9 cellular contexts compared by ENCODE assay signal in genomic region chr2:223993634-223994232, GRCh38. TPM values are rescaled to one million over a fixed set of nuclear protein-coding genes. Genes with fewer than 3 reads are reported as not detected.
DNase-seq lines count a peak whose midpoint lies in the region; ATAC-seq and TF ChIP-seq lines count a peak whose summit lies in the region.
"Had no signal": no experiment of that assay in that cellular context is flagged by ENCODE, and none has a peak within 500 bp of the region (broad histone marks: within the 10 kb centered on the region; RNA-seq: fewer than 3 reads in every experiment).

No MANE protein-coding gene starts in this region.

- H3K27ac ChIP-seq in CD8-positive, alpha-beta T cell (ENCODE audit: low read depth, low read length), result no peak overlapping the region
- H3K27ac ChIP-seq in OCI-LY1 (ENCODE audit: low read depth, low read length, poor library complexity, severe bottlenecking), result no peak overlapping the region
- H3K27ac ChIP-seq in esophagus squamous epithelium, result no peak overlapping the region
- H3K27ac ChIP-seq in neural cell (ENCODE audit: low read length), result no peak overlapping the region
- H3K27ac ChIP-seq in testis, result no peak overlapping the region

- no peaks in the 10 kb centered on the region for H3K9me3 Mint-ChIP-seq in CD8-positive, alpha-beta T cell

- H3K9ac ChIP-seq in OCI-LY1 (ENCODE audit: low read length) (no peak overlapping the region), neural cell (ENCODE audit: low read length) (no peak overlapping the region)

- H3K36me3 Mint-ChIP-seq in CD8-positive, alpha-beta T cell, result no peaks in the 10 kb centered on the region

- no peaks in the 10 kb centered on the region for H3K9me2 ChIP-seq in OCI-LY1 (ENCODE audit: low read depth, low read length)
- no peaks in the 10 kb centered on the region for H3K9me2 ChIP-seq in neural cell (ENCODE audit: insufficient read depth, low read length)

- peak; percentile 89 for TF ChIP-seq RAD21 in neural cell (conservative IDR thresholded peaks at IDR 0.05)

- no peaks in the 10 kb centered on the region for H3K4me1 ChIP-seq in CD8-positive, alpha-beta T cell (ENCODE audit: insufficient read depth, low read length)
- H3K4me1 ChIP-seq in OCI-LY1 (ENCODE audit: insufficient read depth, low read length, severe bottlenecking) (no peaks in the 10 kb centered on the region), esophagus squamous epithelium (peaks cover 0 to 11% (median 0%) of the 10 kb centered on the region in 3 donors), testis (peaks cover 4% of the 10 kb centered on the region)

- H3K9me3 ChIP-seq in CD8-positive, alpha-beta T cell (ENCODE audit: low read length), result no peaks in the 10 kb centered on the region
- H3K9me3 ChIP-seq in OCI-LY1 (ENCODE audit: low read length), result no peaks in the 10 kb centered on the region
- H3K9me3 ChIP-seq in esophagus squamous epithelium, result no peaks in the 10 kb centered on the region
- H3K9me3 ChIP-seq in neural cell (ENCODE audit: low read length), result no peaks in the 10 kb centered on the region
- no peaks in the 10 kb centered on the region for H3K9me3 ChIP-seq in testis

- peak; percentile 64 for ATAC-seq in CD8-positive, alpha-beta T cell
- ATAC-seq in GM19395 (IDR thresholded peaks at IDR 0.05; ENCODE audit: unreplicated experiment), result peak; percentile 88

- no peak overlapping the region for H3K4me3 ChIP-seq in CD8-positive, alpha-beta T cell (ENCODE audit: low read depth, low read length)
- no peak overlapping the region for H3K4me3 ChIP-seq in OCI-LY1 (ENCODE audit: low read depth, low read length, poor library complexity, severe bottlenecking)
- H3K4me3 ChIP-seq in esophagus squamous epithelium, result no peak overlapping the region
- H3K4me3 ChIP-seq in neural cell (ENCODE audit: low read length), result no peak overlapping the region
- no peak overlapping the region for H3K4me3 ChIP-seq in testis

- H3K4me2 ChIP-seq in OCI-LY1 (ENCODE audit: low read length) (no peak overlapping the region), neural cell (ENCODE audit: low read length) (no peak overlapping the region)

- POLR2A ChIA-PET in CD8-positive, alpha-beta T cell (lab: Charles Lee), result interaction anchor here (1.5 kb wide), 1 partner anchor 291 kb away, joined by 5 read pairs; no protein-coding TSS in a partner anchor

- WGBS in esophagus squamous epithelium, 2 donors, result 29 to 31% methylated on average over 5 of the region's 5 CpGs
- 36 to 45% methylated on average over 5 of the region's 5 CpGs for WGBS in testis, 2 donors

- H3K27ac Mint-ChIP-seq in CD8-positive, alpha-beta T cell, result no peak overlapping the region
- H3K27ac Mint-ChIP-seq: activated naive CD8-positive, alpha-beta T cell had no signal

- TF ChIP-seq EP300 in neural cell (conservative IDR thresholded peaks at IDR 0.05; ENCODE audit: poor library complexity, severe bottlenecking), result no peak

- H2AFZ ChIP-seq in OCI-LY1 (ENCODE audit: low read length) (no peak overlapping the region), neural cell (ENCODE audit: low read depth, low read length) (no peak overlapping the region)

- TF ChIP-seq CTCF in CD8-positive, alpha-beta T cell (IDR thresholded peaks at IDR 0.05), result peak; percentile 82
- peak; percentile 76 for TF ChIP-seq CTCF in OCI-LY1 (IDR thresholded peaks at IDR 0.05; ENCODE audit: low read length)
- TF ChIP-seq CTCF in esophagus squamous epithelium (IDR thresholded peaks at IDR 0.05), result peak; percentile 70 to 87 (median 80)
- TF ChIP-seq CTCF in neural cell (IDR thresholded peaks at IDR 0.05; ENCODE audit: poor library complexity, severe bottlenecking), result peak; percentile 90
- TF ChIP-seq CTCF in testis (IDR thresholded peaks at IDR 0.05), result peak; percentile 83 to 89 (median 87)

- DNase-seq in CD8-positive, alpha-beta T cell, result peak; percentile 21 to 67 (median 63)
- DNase-seq in HT-29 (ENCODE audit: low spot score) (peak; percentile 86), activated T-cell treated with anti-CD3 and anti-CD28 coated beads for 24 hours (ENCODE audit: low read depth) (peak; percentile 60), esophagus squamous epithelium (lab: John Stamatoyannopoulos, UW) (no peak), testis (peak; percentile 90)

- H3K27me3 Mint-ChIP-seq in CD8-positive, alpha-beta T cell (ENCODE audit: low read depth), result no peaks in the 10 kb centered on the region
- H3K27me3 Mint-ChIP-seq: activated naive CD8-positive, alpha-beta T cell had no signal

- H3K36me3 ChIP-seq in CD8-positive, alpha-beta T cell (ENCODE audit: insufficient read depth, low read length), result no peaks in the 10 kb centered on the region
- H3K36me3 ChIP-seq in OCI-LY1 (ENCODE audit: insufficient read depth, low read length), result no peaks in the 10 kb centered on the region
- peaks cover 0 to 18% (median 0%) of the 10 kb centered on the region in 3 donors for H3K36me3 ChIP-seq in esophagus squamous epithelium
- H3K36me3 ChIP-seq in neural cell (ENCODE audit: insufficient read depth, low read length), result no peaks in the 10 kb centered on the region
- H3K36me3 ChIP-seq in testis (ENCODE audit: low read depth, missing control alignments), result no peaks in the 10 kb centered on the region

- H3K27me3 ChIP-seq in CD8-positive, alpha-beta T cell (ENCODE audit: insufficient read depth, low read length), result no peaks in the 10 kb centered on the region
- H3K27me3 ChIP-seq in OCI-LY1 (ENCODE audit: insufficient read depth, low read length) (no peaks in the 10 kb centered on the region), esophagus squamous epithelium (no peaks in the 10 kb centered on the region), neural cell (ENCODE audit: insufficient read depth, low read depth, low read length) (no peaks in the 10 kb centered on the region), testis (no peaks in the 10 kb centered on the region)

- H3F3A ChIP-seq in OCI-LY1 (ENCODE audit: insufficient read depth, low read length), result no peaks in the 10 kb centered on the region
- no peaks in the 10 kb centered on the region for H3F3A ChIP-seq in neural cell (ENCODE audit: insufficient read depth, low read length, poor library complexity, severe bottlenecking)

- no peaks in the 10 kb centered on the region for H3K4me1 Mint-ChIP-seq in CD8-positive, alpha-beta T cell (ENCODE audit: low read depth)

- intact Hi-C loops in CD8-positive, alpha-beta T cell (cut with DNase I, micrococcal nuclease), result loop anchor here (1.0 to 10.0 kb wide), 10 partner anchors 23 to 658 kb away; partner anchors contain the start of gene SERPINE2 (in 1 of the 2)
- intact Hi-C loops in esophagus squamous epithelium (cut with DNase I) (no loop called here), testis (cut with DNase I; ENCODE audit: low total_unique reads) (no loop called here)

- TF ChIP-seq POLR2A in esophagus squamous epithelium (IDR thresholded peaks at IDR 0.05) (no peak), testis (IDR thresholded peaks at IDR 0.05) (no peak)

- H4K20me1 ChIP-seq in OCI-LY1 (ENCODE audit: insufficient read depth, low read length) (no peaks in the 10 kb centered on the region), neural cell (ENCODE audit: insufficient read depth) (no peaks in the 10 kb centered on the region)

- CTCF ChIA-PET in CD8-positive, alpha-beta T cell (lab: Charles Lee), result interaction anchor here (0.5 to 7.9 kb wide), 58 partner anchors 10 to 1669 kb away, joined by 3 to 143 read pairs (median 4); partner anchors contain the start of genes MRPL44, SERPINE2 and WDFY1

- H3K79me2 ChIP-seq in OCI-LY1 (ENCODE audit: insufficient read depth, low read length) (no peaks in the 10 kb centered on the region), neural cell (replicated peaks; ENCODE audit: insufficient read depth, low read length) (no peaks in the 10 kb centered on the region)

- no peak overlapping the region for H3K4me3 Mint-ChIP-seq in CD8-positive, alpha-beta T cell
- H3K4me3 Mint-ChIP-seq: activated naive CD8-positive, alpha-beta T cell had no signal

TF ChIP-seq in neural cell, 6 proteins besides CTCF, POLR2A, EP300 and RAD21 (continues in another document):
- TF ChIP-seq SMC3 (conservative IDR thresholded peaks at IDR 0.05; ENCODE audit: poor library complexity) (peak; percentile 97), POLR2AphosphoS5 (IDR thresholded peaks at IDR 0.05) (no peak)

RNA-seq across cellular contexts. Expression of gene MRPL44, which starts 36.5 kb away (rescaled TPM):
- 10 to 100 TPM; 41.4 to 41.9 TPM for total RNA-seq in CD8-positive, alpha-beta T cell
- 23.1 and 24.4 TPM in 2 replicates for total RNA-seq in HT-29 (2014; rRNA removed; shearing (Covaris generic))
- total RNA-seq in esophagus squamous epithelium (10 to 100 TPM; 18.5 to 35.6 (median 23.5) TPM), testis (10 to 100 TPM; 36.6 to 39.4 TPM)
- polyA plus RNA-seq in neural cell (64.1 and 70.6 TPM in 2 replicates), testis (ENCODE audit: insufficient read depth, low read depth, low replicate concordance) (37.4 TPM)
- polyA minus RNA-seq in neural cell, result 75.5 and 83.1 TPM in 2 replicates

RNA-seq across cellular contexts. Expression of gene SERPINE2, which starts 45.4 kb away (rescaled TPM):
- total RNA-seq in CD8-positive, alpha-beta T cell, result 1 to 10 TPM; 2.8 to 4.8 TPM
- total RNA-seq in HT-29 (2014; rRNA removed; shearing (Covaris generic)), result 1.9 and 5.6 TPM in 2 replicates
- 10 to 100 TPM; 18.3 to 43.8 (median 22.1) TPM for total RNA-seq in esophagus squamous epithelium
- polyA plus RNA-seq in neural cell, result 38.5 and 40.1 TPM in 2 replicates
- polyA minus RNA-seq in neural cell, result 21.4 and 26.4 TPM in 2 replicates
- total RNA-seq in testis, result 100 to 1,000 TPM; 145 to 220 TPM
- 145 TPM for polyA plus RNA-seq in testis (ENCODE audit: insufficient read depth, low read depth, low replicate concordance)

RNA-seq across cellular contexts. Expression of gene WDFY1, which starts 48.6 kb away (rescaled TPM):
- 10 to 100 TPM; 38.6 to 42.6 TPM for total RNA-seq in CD8-positive, alpha-beta T cell
- 56.0 and 77.7 TPM in 2 replicates for total RNA-seq in HT-29 (2014; rRNA removed; shearing (Covaris generic))
- total RNA-seq in esophagus squamous epithelium (10 to 100 TPM; 13.8 to 36.4 (median 21.3) TPM), testis (10 to 100 TPM; 49.4 to 62.9 TPM)
- polyA plus RNA-seq in neural cell (49.4 and 51.2 TPM in 2 replicates), testis (ENCODE audit: insufficient read depth, low read depth, low replicate concordance) (29.5 TPM)
- 97.9 and 102 TPM in 2 replicates for polyA minus RNA-seq in neural cell

Comparison
In these comparisons a context has a peak if more than half of its experiments do, and no peak if none do; other contexts are left out.
1. intact Hi-C loops: an anchor here in CD8-positive, alpha-beta T cell (1.0 to 10.0 kb wide); none called in esophagus squamous epithelium and testis.